ENCODE assay signal across 15 cellular contexts in genomic region chr3:101544181-101544850, GRCh38. TPM values are rescaled to one million over a fixed set of nuclear protein-coding genes. Genes with fewer than 3 reads are reported as not detected.
DNase-seq lines count a peak whose midpoint lies in the region; ATAC-seq, FAIRE-seq and TF ChIP-seq lines count a peak whose summit lies in the region.
"Had no signal": no experiment of that assay in that cellular context is flagged by ENCODE, and none has a peak within 500 bp of the region (broad histone marks: within the 10 kb centered on the region; RNA-seq: fewer than 3 reads in every experiment).

No MANE protein-coding gene starts in this region.

- peaks cover 9% of the 10 kb centered on the region for H3K9me3 Mint-ChIP-seq in T-helper 1 cell treated with Interleukin-12 subunit alpha and Interleukin-12 subunit beta and Interleukin-4 antibody, amounts not matched to agents 30 μg/mL and 1 μg/mL, for 36 hours
- peaks cover 8% of the 10 kb centered on the region for H3K9me3 Mint-ChIP-seq in chondrocyte (ENCODE audit: low read depth)

- no peak for DNase-seq in HepG2 (ENCODE audit: low spot score)
- no peak for DNase-seq in right lobe of liver
- DNase-seq in chondrocyte (ENCODE audit: low spot score) = no peak
- DNase-seq in smooth muscle cell (lab: John Stamatoyannopoulos, UW; ENCODE audit: unreplicated experiment) = no peak
- no peak for DNase-seq in GM13976 (ENCODE audit: low spot score)
- no peak for DNase-seq in COLO668 (lab: John Stamatoyannopoulos, UW; ENCODE audit: unreplicated experiment)
- DNase-seq: activated effector memory CD4-positive, alpha-beta T cell treated with Interleukin-2 at 50 U/mL for 16 hours; NCI-H1694 treated with DMSO at 0.1 percent for 48 hours; NCI-H748 treated with DMSO at 0.1 percent for 48 hours; small intestine had no signal

- POLR2A ChIA-PET in HepG2 (lab: Yijun Ruan, JAX) = interaction anchor here (1.5 kb wide), 1 partner anchor 29 kb away, joined by 3 read pairs; the partner anchor contains the start of gene PCNP

- H3K4me3 ChIP-seq in HepG2 (replicated peaks in 1 of 3; ENCODE audit: insufficient read depth in 1 of 3, low read depth in 2 of 3, low read length in 3 of 3) (no peak overlapping the region), right lobe of liver (no peak overlapping the region), smooth muscle cell (no peak overlapping the region)
- H3K4me3 ChIP-seq: BLaER1 treated with 17β-estradiol and CSF1 and Interleukin-3, amounts not matched to agents 10 nM and 100 nM; SJSA1 had no signal

- H3K79me2 ChIP-seq in HepG2 (ENCODE audit: insufficient read depth, low read length) (no peaks in the 10 kb centered on the region), smooth muscle cell (ENCODE audit: low read depth) (no peaks in the 10 kb centered on the region)

- H3K27ac ChIP-seq in HepG2 (ENCODE audit: extremely low read length, insufficient read depth, low read length) = no peak overlapping the region
- H3K27ac ChIP-seq in right lobe of liver = no peak overlapping the region
- H3K27ac ChIP-seq in smooth muscle cell (ENCODE audit: low read depth) = no peak overlapping the region
- H3K27ac ChIP-seq: BLaER1 treated with 17β-estradiol and CSF1 and Interleukin-3, amounts not matched to agents 10 nM and 100 nM; neutrophil; SJSA1 had no signal

- CTCF ChIA-PET in HepG2 (lab: Yijun Ruan, JAX; ENCODE audit: low intra/inter-chr PET ratio, low total read pairs) = no interaction called here

- 7% methylated on average over 1 of the region's 1 CpG for WGBS in HepG2 (ENCODE audit: low lambda C conversion rate)
- 50% methylated on average over 1 of the region's 1 CpG for WGBS in right lobe of liver (ENCODE audit: insufficient coverage, low coverage, low lambda C conversion rate, missing lambda C conversion rate)
- WGBS in smooth muscle cell (ENCODE audit: low lambda C conversion rate) = 82% methylated on average over 1 of the region's 1 CpG

- no peak for FAIRE-seq in HepG2 (lab: Jason Lieb, UNC)
- FAIRE-seq: small intestine had no signal

- peak overlapping the region; percentile 27 for H3K27ac Mint-ChIP-seq in T-helper 1 cell treated with Interleukin-12 subunit alpha and Interleukin-12 subunit beta and Interleukin-4 antibody, amounts not matched to agents 30 μg/mL and 1 μg/mL, for 36 hours
- no peak overlapping the region for H3K27ac Mint-ChIP-seq in chondrocyte (ENCODE audit: unreplicated experiment)

- H3K27me3 Mint-ChIP-seq in T-helper 1 cell treated with Interleukin-12 subunit alpha and Interleukin-12 subunit beta and Interleukin-4 antibody, amounts not matched to agents 30 μg/mL and 1 μg/mL, for 36 hours (ENCODE audit: low read depth) = peaks cover 5% of the 10 kb centered on the region
- H3K27me3 Mint-ChIP-seq in chondrocyte (ENCODE audit: low read depth) = peaks cover 31% of the 10 kb centered on the region

- BruUV-seq in HepG2 (replicated peaks; lab: Mats Ljungman, UMichigan) = no TSS peak

- TF ChIP-seq RAD21 in HepG2 (CRISPR knock-in tag; IDR thresholded peaks at IDR 0.05) = no peak

- H4K20me1 ChIP-seq in HepG2 (ENCODE audit: insufficient read depth, low read length) = no peaks in the 10 kb centered on the region
- no peaks in the 10 kb centered on the region for H4K20me1 ChIP-seq in smooth muscle cell (ENCODE audit: low read depth)
- H4K20me1 ChIP-seq: BLaER1 treated with 17β-estradiol and CSF1 and Interleukin-3, amounts not matched to agents 10 nM and 100 nM had no signal

- TF ChIP-seq CTCF in HepG2 (CRISPR knock-in tag; IDR thresholded peaks at IDR 0.05) (peak; percentile 36), right lobe of liver (IDR thresholded peaks at IDR 0.05) (peak in 1 of 4 donors; percentile 5), chondrocyte (IDR thresholded peaks at IDR 0.05) (peak; percentile 36), smooth muscle cell (IDR thresholded peaks at IDR 0.05; ENCODE audit: borderline replicate concordance, insufficient read depth, poor library complexity, severe bottlenecking) (peak; percentile 19), GM13976 (IDR thresholded peaks at IDR 0.05; ENCODE audit: borderline replicate concordance, control extremely low read depth, extremely low read depth, insufficient read depth, missing control alignments) (no peak)

- H3K4me3 Mint-ChIP-seq in T-helper 1 cell treated with Interleukin-12 subunit alpha and Interleukin-12 subunit beta and Interleukin-4 antibody, amounts not matched to agents 30 μg/mL and 1 μg/mL, for 36 hours = peak overlapping the region; percentile 27
- no peak overlapping the region for H3K4me3 Mint-ChIP-seq in chondrocyte (ENCODE audit: unreplicated experiment)

- peaks cover 29% of the 10 kb centered on the region for H3K4me1 Mint-ChIP-seq in T-helper 1 cell treated with Interleukin-12 subunit alpha and Interleukin-12 subunit beta and Interleukin-4 antibody, amounts not matched to agents 30 μg/mL and 1 μg/mL, for 36 hours (ENCODE audit: low read depth)
- no peaks in the 10 kb centered on the region for H3K4me1 Mint-ChIP-seq in chondrocyte (ENCODE audit: low read depth)

- H3K9ac ChIP-seq in HepG2 (ENCODE audit: insufficient read depth, low read depth, low read length) (no peak overlapping the region), smooth muscle cell (ENCODE audit: low read depth) (no peak overlapping the region)
- H3K9ac ChIP-seq: BLaER1 treated with 17β-estradiol and CSF1 and Interleukin-3, amounts not matched to agents 10 nM and 100 nM had no signal

- ATAC-seq in HepG2 (peak; percentile 52; the same call in 2 of the 3 replicates), right lobe of liver (no peak), HG03354 (IDR thresholded peaks at IDR 0.05; ENCODE audit: poor library complexity, severe bottlenecking, unreplicated experiment) (no peak)

- no peak overlapping the region for H3K4me2 ChIP-seq in HepG2 (ENCODE audit: low read depth, low read length)
- H3K4me2 ChIP-seq in smooth muscle cell = no peak overlapping the region
- H3K4me2 ChIP-seq: BLaER1 treated with 17β-estradiol and CSF1 and Interleukin-3, amounts not matched to agents 10 nM and 100 nM had no signal

- H3K9me3 ChIP-seq in HepG2 (ENCODE audit: low read length) (no peaks in the 10 kb centered on the region), right lobe of liver (no peaks in the 10 kb centered on the region), smooth muscle cell (replicated peaks; ENCODE audit: low read depth) (no peaks in the 10 kb centered on the region)
- H3K9me3 ChIP-seq: neutrophil, SJSA1 had no signal

- TF ChIP-seq EP300 in HepG2 (IDR thresholded peaks at IDR 0.05; ENCODE audit: low read depth in 2 of 2, low read length in 2 of 2) (no peak), HepG2 (CRISPR knock-in tag; IDR thresholded peaks at IDR 0.05; ENCODE audit: borderline replicate concordance) (no peak)

- H3K36me3 ChIP-seq in HepG2 (replicated peaks in 1 of 2; ENCODE audit: control insufficient read depth in 1 of 2, insufficient read depth in 2 of 2, low read length in 2 of 2) = no peaks in the 10 kb centered on the region
- no peaks in the 10 kb centered on the region for H3K36me3 ChIP-seq in right lobe of liver
- no peaks in the 10 kb centered on the region for H3K36me3 ChIP-seq in smooth muscle cell (ENCODE audit: low read depth)
- H3K36me3 ChIP-seq: BLaER1 treated with 17β-estradiol and CSF1 and Interleukin-3, amounts not matched to agents 10 nM and 100 nM; neutrophil; SJSA1 had no signal

- intact Hi-C loops in HepG2 (cut with micrococcal nuclease; ENCODE audit: unreplicated experiment) = no loop called here
- intact Hi-C loops in right lobe of liver (cut with DNase I) = no loop called here

- TF ChIP-seq POLR2A in HepG2 (IDR thresholded peaks at IDR 0.05; ENCODE audit: insufficient read depth in 1 of 2, low read depth in 2 of 2, low read length in 2 of 2) (no peak), right lobe of liver (IDR thresholded peaks at IDR 0.05) (no peak)

- H3F3A ChIP-seq in smooth muscle cell (ENCODE audit: low read depth) = no peaks in the 10 kb centered on the region

- H3K27me3 ChIP-seq in HepG2 (ENCODE audit: control insufficient read depth in 1 of 2, insufficient read depth in 2 of 2, low read length in 2 of 2) = no peaks in the 10 kb centered on the region
- H3K27me3 ChIP-seq in right lobe of liver = no peaks in the 10 kb centered on the region
- no peaks in the 10 kb centered on the region for H3K27me3 ChIP-seq in smooth muscle cell (ENCODE audit: low read depth)
- H3K27me3 ChIP-seq: BLaER1 treated with 17β-estradiol and CSF1 and Interleukin-3, amounts not matched to agents 10 nM and 100 nM; neutrophil; SJSA1 had no signal

- peaks cover 7% of the 10 kb centered on the region for H3K36me3 Mint-ChIP-seq in T-helper 1 cell treated with Interleukin-12 subunit alpha and Interleukin-12 subunit beta and Interleukin-4 antibody, amounts not matched to agents 30 μg/mL and 1 μg/mL, for 36 hours (ENCODE audit: low read depth)
- peaks cover 4% of the 10 kb centered on the region for H3K36me3 Mint-ChIP-seq in chondrocyte (ENCODE audit: low read depth)

- H3K4me1 ChIP-seq in HepG2 (ENCODE audit: insufficient read depth, low read length) (peaks cover 38% of the 10 kb centered on the region), right lobe of liver (no peaks in the 10 kb centered on the region), smooth muscle cell (ENCODE audit: low read depth) (no peaks in the 10 kb centered on the region)
- H3K4me1 ChIP-seq: SJSA1 had no signal

- peak overlapping the region; percentile 27 for H2AFZ ChIP-seq in HepG2 (ENCODE audit: low read length)
- no peak overlapping the region for H2AFZ ChIP-seq in smooth muscle cell (ENCODE audit: low read depth)

- in situ Hi-C loops in HepG2 (cut with HindIII; ENCODE audit: extremely low pct_ligation_motif_present, low pct_unique_long_range_greater_than_20kb) (no loop called here), GM13976 (cut with MboI; ENCODE audit: low sequenced_read_pairs, unreplicated experiment) (no loop called here)

RNA-seq across cellular contexts. Expression of gene TRMT10C, which starts 17.4 kb away (rescaled TPM):
- total RNA-seq in HepG2 (2016; rRNA removed; fragmentation: Illumina TruSeq; extraction: Trizol) (39.2 and 58.8 TPM in 2 replicates), right lobe of liver (10 to 100 TPM in 5 of 6 experiments, 1 to 10 TPM in 1; 9.7 to 28.0 (median 13.3) TPM), chondrocyte (12.8 to 17.6 TPM (median 17.0 TPM) in 3 replicates), smooth muscle cell (34.5 and 35.3 TPM in 2 replicates)
- total RNA-seq in HepG2 (2016; cell fraction: cytosol; rRNA removed; fragmentation: Illumina TruSeq; extraction: Trizol; ENCODE audit: low read depth) = 5.9 and 9.4 TPM in 2 replicates
- 39.0 and 54.2 TPM in 2 replicates for total RNA-seq in HepG2 (2016; cell fraction: insoluble cytoplasmic fraction; rRNA removed; fragmentation: Illumina TruSeq; extraction: Trizol)
- 12.3 and 15.0 TPM in 2 replicates for total RNA-seq in HepG2 (2016; cell fraction: membrane; rRNA removed; fragmentation: Illumina TruSeq; extraction: Trizol)
- total RNA-seq in HepG2 (2016; cell fraction: nucleus; rRNA removed; fragmentation: Illumina TruSeq; extraction: Trizol) = 24.1 and 28.7 TPM in 2 replicates
- polyA plus RNA-seq in HepG2 (2011; rRNA removed) (9.7 and 10.8 TPM in 2 replicates), smooth muscle cell (25.8 and 28.2 TPM in 2 replicates)
- 7.7 and 11.4 TPM in 2 replicates for polyA plus RNA-seq in HepG2 (2011; cell fraction: cytosol; rRNA removed)
- polyA plus RNA-seq in HepG2 (2011; cell fraction: nucleus; rRNA removed) = 2.7 and 3.7 TPM in 2 replicates
- polyA plus RNA-seq in HepG2 (2012) = 15.9 and 19.2 TPM in 2 replicates
- polyA plus RNA-seq in HepG2 (2016; cell fraction: cytosol; fragmentation: Illumina TruSeq; extraction: Trizol; ENCODE audit: low read depth) = 4.5 and 4.8 TPM in 2 replicates
- polyA plus RNA-seq in HepG2 (2016; cell fraction: insoluble cytoplasmic fraction; fragmentation: Illumina TruSeq; extraction: Trizol; ENCODE audit: low read depth) = 47.0 and 48.5 TPM in 2 replicates
- polyA plus RNA-seq in HepG2 (2016; cell fraction: membrane; fragmentation: Illumina TruSeq; extraction: Trizol; ENCODE audit: low read depth) = 5.4 and 7.1 TPM in 2 replicates
- polyA plus RNA-seq in HepG2 (2016; cell fraction: nucleus; fragmentation: Illumina TruSeq; extraction: Trizol; ENCODE audit: insufficient read depth, low read depth) = 18.5 and 19.0 TPM in 2 replicates
- 6.8 and 12.0 TPM in 2 replicates for polyA minus RNA-seq in HepG2 (2011; rRNA and poly(A)+ RNA removed; ENCODE audit: low replicate concordance)
- 9.9 and 10.6 TPM in 2 replicates for polyA minus RNA-seq in HepG2 (2011; cell fraction: cytosol; rRNA and poly(A)+ RNA removed)
- polyA minus RNA-seq in HepG2 (2011; cell fraction: nucleus; rRNA and poly(A)+ RNA removed) = 15.3 and 18.4 TPM in 2 replicates

RNA-seq across cellular contexts. Expression of gene PCNP, which starts 29.7 kb away (rescaled TPM):
- total RNA-seq in HepG2 (2016; rRNA removed; fragmentation: Illumina TruSeq; extraction: Trizol) (78.2 and 112 TPM in 2 replicates), right lobe of liver (10 to 100 TPM; 32.9 to 57.0 (median 46.6) TPM), chondrocyte (128 to 145 TPM (median 139 TPM) in 3 replicates), smooth muscle cell (137 and 175 TPM in 2 replicates)
- 14.5 and 16.7 TPM in 2 replicates for total RNA-seq in HepG2 (2016; cell fraction: cytosol; rRNA removed; fragmentation: Illumina TruSeq; extraction: Trizol; ENCODE audit: low read depth)
- 82.5 and 107 TPM in 2 replicates for total RNA-seq in HepG2 (2016; cell fraction: insoluble cytoplasmic fraction; rRNA removed; fragmentation: Illumina TruSeq; extraction: Trizol)
- total RNA-seq in HepG2 (2016; cell fraction: membrane; rRNA removed; fragmentation: Illumina TruSeq; extraction: Trizol) = 54.6 and 70.9 TPM in 2 replicates
- total RNA-seq in HepG2 (2016; cell fraction: nucleus; rRNA removed; fragmentation: Illumina TruSeq; extraction: Trizol) = 54.7 and 55.6 TPM in 2 replicates
- polyA plus RNA-seq in HepG2 (2011; rRNA removed) (33.5 and 44.1 TPM in 2 replicates), smooth muscle cell (97.3 and 105 TPM in 2 replicates)
- 15.8 and 23.7 TPM in 2 replicates for polyA plus RNA-seq in HepG2 (2011; cell fraction: cytosol; rRNA removed)
- 18.2 and 22.6 TPM in 2 replicates for polyA plus RNA-seq in HepG2 (2011; cell fraction: nucleus; rRNA removed)
- 83.3 and 110 TPM in 2 replicates for polyA plus RNA-seq in HepG2 (2012)
- 41.6 and 45.1 TPM in 2 replicates for polyA plus RNA-seq in HepG2 (2016; cell fraction: cytosol; fragmentation: Illumina TruSeq; extraction: Trizol; ENCODE audit: low read depth)
- 232 and 235 TPM in 2 replicates for polyA plus RNA-seq in HepG2 (2016; cell fraction: insoluble cytoplasmic fraction; fragmentation: Illumina TruSeq; extraction: Trizol; ENCODE audit: low read depth)
- polyA plus RNA-seq in HepG2 (2016; cell fraction: membrane; fragmentation: Illumina TruSeq; extraction: Trizol; ENCODE audit: low read depth) = 95.6 and 104 TPM in 2 replicates
- 137 and 146 TPM in 2 replicates for polyA plus RNA-seq in HepG2 (2016; cell fraction: nucleus; fragmentation: Illumina TruSeq; extraction: Trizol; ENCODE audit: insufficient read depth, low read depth)
- polyA minus RNA-seq in HepG2 (2011; rRNA and poly(A)+ RNA removed; ENCODE audit: low replicate concordance) = 3.3 and 7.8 TPM in 2 replicates
- polyA minus RNA-seq in HepG2 (2011; cell fraction: cytosol; rRNA and poly(A)+ RNA removed) = 18.8 and 31.0 TPM in 2 replicates
- polyA minus RNA-seq in HepG2 (2011; cell fraction: nucleus; rRNA and poly(A)+ RNA removed) = 35.7 and 41.9 TPM in 2 replicates

RNA-seq across cellular contexts. Expression of gene SENP7, which starts 31.3 kb away (rescaled TPM):
- total RNA-seq in HepG2 (2016; rRNA removed; fragmentation: Illumina TruSeq; extraction: Trizol) (10.0 and 10.3 TPM in 2 replicates), right lobe of liver (1 to 10 TPM; 3.8 to 7.2 (median 5.7) TPM), chondrocyte (15.7 to 20.6 TPM (median 17.2 TPM) in 3 replicates), smooth muscle cell (37.1 and 46.4 TPM in 2 replicates)
- total RNA-seq in HepG2 (2016; cell fraction: cytosol; rRNA removed; fragmentation: Illumina TruSeq; extraction: Trizol; ENCODE audit: low read depth) = 1.3 and 1.9 TPM in 2 replicates
- 10.8 and 11.2 TPM in 2 replicates for total RNA-seq in HepG2 (2016; cell fraction: insoluble cytoplasmic fraction; rRNA removed; fragmentation: Illumina TruSeq; extraction: Trizol)
- total RNA-seq in HepG2 (2016; cell fraction: membrane; rRNA removed; fragmentation: Illumina TruSeq; extraction: Trizol) = 2.2 and 3.4 TPM in 2 replicates
- 22.1 and 23.4 TPM in 2 replicates for total RNA-seq in HepG2 (2016; cell fraction: nucleus; rRNA removed; fragmentation: Illumina TruSeq; extraction: Trizol)
- polyA plus RNA-seq in HepG2 (2011; rRNA removed) (9.1 and 10.4 TPM in 2 replicates), smooth muscle cell (6.6 and 8.7 TPM in 2 replicates)
- polyA plus RNA-seq in HepG2 (2011; cell fraction: cytosol; rRNA removed) = 1.7 and 2.6 TPM in 2 replicates
- 14.9 and 23.6 TPM in 2 replicates for polyA plus RNA-seq in HepG2 (2011; cell fraction: nucleus; rRNA removed)
- 9.9 and 11.9 TPM in 2 replicates for polyA plus RNA-seq in HepG2 (2012)
- 0.11 and 0.23 TPM in 2 replicates for polyA plus RNA-seq in HepG2 (2016; cell fraction: cytosol; fragmentation: Illumina TruSeq; extraction: Trizol; ENCODE audit: low read depth)
- 5.3 and 5.9 TPM in 2 replicates for polyA plus RNA-seq in HepG2 (2016; cell fraction: insoluble cytoplasmic fraction; fragmentation: Illumina TruSeq; extraction: Trizol; ENCODE audit: low read depth)
- 0.72 and 0.73 TPM in 2 replicates for polyA plus RNA-seq in HepG2 (2016; cell fraction: membrane; fragmentation: Illumina TruSeq; extraction: Trizol; ENCODE audit: low read depth)
- 27.4 and 29.8 TPM in 2 replicates for polyA plus RNA-seq in HepG2 (2016; cell fraction: nucleus; fragmentation: Illumina TruSeq; extraction: Trizol; ENCODE audit: insufficient read depth, low read depth)
- 2.9 and 12.0 TPM in 2 replicates for polyA minus RNA-seq in HepG2 (2011; rRNA and poly(A)+ RNA removed; ENCODE audit: low replicate concordance)
- polyA minus RNA-seq in HepG2 (2011; cell fraction: cytosol; rRNA and poly(A)+ RNA removed) = 5.9 and 6.9 TPM in 2 replicates
- 81.1 and 99.0 TPM in 2 replicates for polyA minus RNA-seq in HepG2 (2011; cell fraction: nucleus; rRNA and poly(A)+ RNA removed)
